In genomic region chr15:67064607-67065530, GRCh38 we compare ENCODE assay signal across 8 cellular contexts. TPM values are rescaled to one million over a fixed set of nuclear protein-coding genes. Genes with fewer than 3 reads are reported as not detected.
DNase-seq lines count a peak whose midpoint lies in the region; ATAC-seq and TF ChIP-seq lines count a peak whose summit lies in the region.

No MANE protein-coding gene starts in this region.

- no peaks in the 10 kb centered on the region for H3K9me3 Mint-ChIP-seq in activated T-helper 17 cell treated with anti-CD3 and anti-CD28 coated beads, Interleukin-2, amount 50 U/mL, for 72 hours
- H3K9me3 Mint-ChIP-seq in glutamatergic neuron (ENCODE audit: unreplicated experiment) = peaks cover 18% of the 10 kb centered on the region
- no peaks in the 10 kb centered on the region for H3K9me3 Mint-ChIP-seq in progenitor cell of endocrine pancreas (ENCODE audit: low read depth)

- H3K36me3 Mint-ChIP-seq in activated T-helper 17 cell treated with anti-CD3 and anti-CD28 coated beads, Interleukin-2, amount 50 U/mL, for 72 hours (ENCODE audit: low read depth) = peaks cover 30% of the 10 kb centered on the region
- H3K36me3 Mint-ChIP-seq in glutamatergic neuron (ENCODE audit: unreplicated experiment) (peaks cover 8% of the 10 kb centered on the region), progenitor cell of endocrine pancreas (ENCODE audit: insufficient read depth) (no peaks in the 10 kb centered on the region)

- H3K4me3 ChIP-seq in AG10803 (ENCODE audit: low read length) = peak overlapping the region; percentile 51
- H3K4me3 ChIP-seq in Jurkat, Clone E6-1 (ENCODE audit: low read length) = peak overlapping the region; percentile 63

- no peak; the same call in 1 of the 2 replicates for TF ChIP-seq CTCF in AG10803 (conservative IDR thresholded peaks at IDR 0.05; ENCODE audit: low read length)
- no peak for TF ChIP-seq CTCF in glutamatergic neuron (IDR thresholded peaks at IDR 0.05; ENCODE audit: partially characterized antibody, unreplicated experiment)
- TF ChIP-seq CTCF in progenitor cell of endocrine pancreas (IDR thresholded peaks at IDR 0.05; ENCODE audit: unreplicated experiment) = peak; percentile 32

- H3K4me3 Mint-ChIP-seq in activated T-helper 17 cell treated with anti-CD3 and anti-CD28 coated beads, Interleukin-2, amount 50 U/mL, for 72 hours = peak overlapping the region; percentile 58
- peak overlapping the region; percentile 77 for H3K4me3 Mint-ChIP-seq in glutamatergic neuron (ENCODE audit: unreplicated experiment)
- peak overlapping the region; percentile 65 for H3K4me3 Mint-ChIP-seq in progenitor cell of endocrine pancreas (ENCODE audit: low read depth)

- DNase-seq in AG10803 (ENCODE audit: low read depth) (no peak), glutamatergic neuron (peak; percentile 51), progenitor cell of endocrine pancreas (ENCODE audit: low spot score, unreplicated experiment) (peak; percentile 56), GM19240 (ENCODE audit: insufficient read length, low spot score) (no peak), mucosa of gallbladder (ENCODE audit: low spot score) (no peak)
- DNase-seq in Jurkat, Clone E6-1 (ENCODE audit: low read depth, low spot score) = no peak

- peaks cover 24% of the 10 kb centered on the region for H3K4me1 Mint-ChIP-seq in activated T-helper 17 cell treated with anti-CD3 and anti-CD28 coated beads, Interleukin-2, amount 50 U/mL, for 72 hours
- H3K4me1 Mint-ChIP-seq in glutamatergic neuron (ENCODE audit: low read depth, unreplicated experiment) = peaks cover 26% of the 10 kb centered on the region
- H3K4me1 Mint-ChIP-seq in progenitor cell of endocrine pancreas (ENCODE audit: low read depth) = peaks cover 56% of the 10 kb centered on the region

- H3K27me3 Mint-ChIP-seq in activated T-helper 17 cell treated with anti-CD3 and anti-CD28 coated beads, Interleukin-2, amount 50 U/mL, for 72 hours = no peaks in the 10 kb centered on the region
- H3K27me3 Mint-ChIP-seq in glutamatergic neuron (ENCODE audit: unreplicated experiment) (peaks cover 29% of the 10 kb centered on the region), progenitor cell of endocrine pancreas (no peaks in the 10 kb centered on the region)

- ATAC-seq in GM19397 (IDR thresholded peaks at IDR 0.05; ENCODE audit: unreplicated experiment) = peak; percentile 43
- ATAC-seq in activated T-helper 17 cell treated with anti-CD3 and anti-CD28 coated beads, Interleukin-2, amount 50 U/mL, for 72 hours (replicated peaks) = peak; percentile 4

- H3K27ac Mint-ChIP-seq in activated T-helper 17 cell treated with anti-CD3 and anti-CD28 coated beads, Interleukin-2, amount 50 U/mL, for 72 hours = peak overlapping the region; percentile 5
- H3K27ac Mint-ChIP-seq in glutamatergic neuron (ENCODE audit: unreplicated experiment) (peak overlapping the region; percentile 0), progenitor cell of endocrine pancreas (peak overlapping the region; percentile 90)

RNA-seq across cellular contexts. Expression of gene SMAD3, which starts 0.5 kb away (rescaled TPM):
- 9.0 TPM for polyA plus RNA-seq in Jurkat, Clone E6-1 (2012; ENCODE audit: insufficient read depth, insufficient read length)
- total RNA-seq in activated T-helper 17 cell treated with anti-CD3 and anti-CD28 coated beads, Interleukin-2, amount 50 U/mL, for 72 hours = 10 to 100 TPM; 57.0 to 94.9 TPM
- total RNA-seq in glutamatergic neuron (ENCODE audit: unreplicated experiment) (5.0 TPM), progenitor cell of endocrine pancreas (49.9 and 51.3 TPM in 2 replicates), mucosa of gallbladder (59.0 TPM)

Comparison
In these comparisons a context has a peak if more than half of its experiments do, and no peak if none do; other contexts are left out.
1. DNase-seq: peak in glutamatergic neuron (single experiment) and progenitor cell of endocrine pancreas (single experiment); none in AG10803 (single experiment), Jurkat, Clone E6-1 (single experiment), GM19240 (single experiment) and mucosa of gallbladder (single experiment).
2. H3K27ac Mint-ChIP-seq: peak in every context shown above with its lines; median percentile 90 in progenitor cell of endocrine pancreas; 5 in activated T-helper 17 cell treated with anti-CD3 and anti-CD28 coated beads, Interleukin-2, amount 50 U/mL, for 72 hours; 0 in glutamatergic neuron.
3. Peak in every context shown above with its lines, with median percentiles within 50 percentile points of each other: H3K4me3 Mint-ChIP-seq.